ENCODE assay signal across 26 cellular contexts in genomic region chr6:105784179-105784578, GRCh38.
"Had no signal": no experiment of that assay in that cellular context is flagged by ENCODE, and none has a peak within 500 bp of the region (broad histone marks: within the 10 kb centered on the region; RNA-seq: fewer than 3 reads in every experiment).

No MANE protein-coding gene starts in this region.

- H3K4me3 Mint-ChIP-seq: activated B cell treated with CpG ODN at 0.5 μM for 24 hours; activated CD4-positive, alpha-beta memory T cell treated with anti-CD3 and anti-CD28 coated beads, Interleukin-2, amount 10 ng/mL, durations not matched to agents 7 days and 5 days; activated CD4-positive, alpha-beta T cell treated with anti-CD3 and anti-CD28 coated beads, Interleukin-2, amount 10 ng/mL, durations not matched to agents 7 days and 5 days; activated naive CD4-positive, alpha-beta T cell treated with anti-CD3 and anti-CD28 coated beads, Interleukin-2, amount 10 ng/mL, durations not matched to agents 7 days and 5 days; activated naive CD8-positive, alpha-beta T cell treated with anti-CD3 and anti-CD28 coated beads for 36 hours; activated T-cell treated with anti-CD3 and anti-CD28 coated beads, Interleukin-2, amount 50 U/mL, for 72 hours had no signal

- H3K9me3 ChIP-seq: MG63, Peyer's patch, SJCRH30, SK-N-SH had no signal

- H3K4me3 ChIP-seq: cardiac muscle cell, MG63, Peyer's patch, SJCRH30 had no signal

- H3K9ac ChIP-seq: SK-N-SH had no signal

- H3K4me1 ChIP-seq: Peyer's patch, SJCRH30 had no signal

- H3K27ac Mint-ChIP-seq: activated B cell treated with CpG ODN at 0.5 μM for 24 hours; activated CD4-positive, alpha-beta memory T cell treated with anti-CD3 and anti-CD28 coated beads, Interleukin-2, amount 10 ng/mL, durations not matched to agents 7 days and 5 days; activated CD4-positive, alpha-beta T cell treated with anti-CD3 and anti-CD28 coated beads, Interleukin-2, amount 10 ng/mL, durations not matched to agents 7 days and 5 days; activated naive CD4-positive, alpha-beta T cell treated with anti-CD3 and anti-CD28 coated beads, Interleukin-2, amount 10 ng/mL, durations not matched to agents 7 days and 5 days; activated naive CD8-positive, alpha-beta T cell treated with anti-CD3 and anti-CD28 coated beads for 36 hours; activated T-cell treated with anti-CD3 and anti-CD28 coated beads, Interleukin-2, amount 50 U/mL, for 72 hours; activated T-helper 2 cell treated with anti-CD3 and anti-CD28 coated beads, Interferon-gamma antibody, Interleukin-2, Interleukin-4, amounts not matched to agents 10 μg/mL and 5 μg/mL and 100 μg/mL, durations not matched to agents 14 hours and 24 hours and 36 hours had no signal

- ATAC-seq: activated T-cell treated with anti-CD3 and anti-CD28 coated beads, Interleukin-2, amount 50 U/mL, for 72 hours had no signal

- DNase-seq: activated B cell treated with CpG ODN at 0.5 μM for 24 hours; activated CD4-positive, alpha-beta memory T cell treated with anti-CD3 and anti-CD28 coated beads, Interleukin-2, amount 10 ng/mL, durations not matched to agents 7 days and 5 days; activated CD4-positive, alpha-beta T cell treated with anti-CD3 and anti-CD28 coated beads for 1 hour; activated CD4-positive, alpha-beta T cell treated with anti-CD3 and anti-CD28 coated beads, Interleukin-2, amount 10 ng/mL, durations not matched to agents 7 days and 5 days; activated CD8-positive, alpha-beta memory T cell treated with anti-CD3 and anti-CD28 coated beads, Interleukin-2, amount 50 U/mL, for 4 hours; activated gamma-delta T cell treated with Interleukin-2 at 50 U/mL for 16 hours; activated naive CD4-positive, alpha-beta T cell treated with anti-CD3 and anti-CD28 coated beads, Interleukin-2, amount 10 ng/mL, durations not matched to agents 7 days and 5 days; activated naive CD8-positive, alpha-beta T cell treated with anti-CD3 and anti-CD28 coated beads for 36 hours; activated T-cell treated with anti-CD3 and anti-CD28 coated beads, Interleukin-2, amount 50 U/mL, for 72 hours; brain microvascular endothelial cell; MG63; NCI-H1092 treated with DMSO at 0.1 percent for 48 hours; NCI-H1417 treated with DMSO at 0.1 percent for 48 hours; NCI-H1694; NCI-H2029; NCI-H510A treated with DMSO at 0.1 percent for 48 hours; NCI-H69; NK-92 treated with Interleukin-12 subunit alpha and Interleukin-12 subunit beta, amount 100 ng/mL, for 24 hours; Peyer's patch; Right ventricle myocardium superior; SJCRH30; SK-N-SH; T-helper 1 cell had no signal

- H3K27ac ChIP-seq: brain microvascular endothelial cell, cardiac muscle cell, Peyer's patch, RWPE1, SJCRH30 had no signal

- H3K27me3 ChIP-seq: brain microvascular endothelial cell, MG63, Peyer's patch, SJCRH30 had no signal

- H3K27me3 Mint-ChIP-seq: activated B cell treated with CpG ODN at 0.5 μM for 24 hours; activated CD4-positive, alpha-beta memory T cell treated with anti-CD3 and anti-CD28 coated beads, Interleukin-2, amount 10 ng/mL, durations not matched to agents 7 days and 5 days; activated CD4-positive, alpha-beta T cell treated with anti-CD3 and anti-CD28 coated beads, Interleukin-2, amount 10 ng/mL, durations not matched to agents 7 days and 5 days had no signal

- H3K4me2 ChIP-seq: SK-N-SH had no signal

- H3K9me3 Mint-ChIP-seq: activated B cell treated with CpG ODN at 0.5 μM for 24 hours had no signal

- H3K36me3 ChIP-seq: brain microvascular endothelial cell, cardiac muscle cell, MG63, Peyer's patch, SJCRH30 had no signal
